In genomic region chr2:20897874-20898453, GRCh38 we compare ENCODE assay signal across 1 cellular context.
TF ChIP-seq lines count a peak whose summit lies in the region.

No MANE protein-coding gene starts in this region.

TF ChIP-seq in K562, 482 proteins besides CTCF, POLR2A, EP300 and RAD21 (continued from another document):
- TF ChIP-seq ATF3 (IDR thresholded peaks at IDR 0.05) (0 out of 2 replicates have a peak, but pooled peaks have one; percentile 24), ATF3 (CRISPR knock-in tag; conservative IDR thresholded peaks at IDR 0.05) (no peak), POLR3A (IDR thresholded peaks at IDR 0.05; ENCODE audit: borderline replicate concordance, extremely low read depth, insufficient read depth, insufficient read length) (no peak), MAFF (IDR thresholded peaks at IDR 0.05; ENCODE audit: low read length) (peak; percentile 23; the same call in 1 of the 2 replicates), MBD2 (IDR thresholded peaks at IDR 0.05; ENCODE audit: borderline replicate concordance, low read depth) (no peak), NFYB (IDR thresholded peaks at IDR 0.05; ENCODE audit: extremely low read depth, insufficient read length) (no peak), MGA (IDR thresholded peaks at IDR 0.05) (no peak), AFF1 (IDR thresholded peaks at IDR 0.05; ENCODE audit: low read depth in 1 of 2, partially characterized antibody in 2 of 2) (no peak), NUFIP1 (IDR thresholded peaks at IDR 0.05; ENCODE audit: partially characterized antibody) (no peak), MAFG (tag; conservative IDR thresholded peaks at IDR 0.05) (no peak; the same call in 1 of the 2 replicates), SP1 (CRISPR knock-in tag; IDR thresholded peaks at IDR 0.05) (no peak), NFATC3 (IDR thresholded peaks at IDR 0.05) (no peak), C11orf30 (IDR thresholded peaks at IDR 0.05; ENCODE audit: low read depth) (peak; percentile 29; the same call in 1 of the 2 replicates), ZNF316 (IDR thresholded peaks at IDR 0.05) (peak; percentile 54), RFX1 (IDR thresholded peaks at IDR 0.05) (no peak), POLR2G (IDR thresholded peaks at IDR 0.05; ENCODE audit: low read depth, low read length) (no peak)
